Comparison of ENCODE assay signal across 18 cellular contexts in the genomic region with DNA sequence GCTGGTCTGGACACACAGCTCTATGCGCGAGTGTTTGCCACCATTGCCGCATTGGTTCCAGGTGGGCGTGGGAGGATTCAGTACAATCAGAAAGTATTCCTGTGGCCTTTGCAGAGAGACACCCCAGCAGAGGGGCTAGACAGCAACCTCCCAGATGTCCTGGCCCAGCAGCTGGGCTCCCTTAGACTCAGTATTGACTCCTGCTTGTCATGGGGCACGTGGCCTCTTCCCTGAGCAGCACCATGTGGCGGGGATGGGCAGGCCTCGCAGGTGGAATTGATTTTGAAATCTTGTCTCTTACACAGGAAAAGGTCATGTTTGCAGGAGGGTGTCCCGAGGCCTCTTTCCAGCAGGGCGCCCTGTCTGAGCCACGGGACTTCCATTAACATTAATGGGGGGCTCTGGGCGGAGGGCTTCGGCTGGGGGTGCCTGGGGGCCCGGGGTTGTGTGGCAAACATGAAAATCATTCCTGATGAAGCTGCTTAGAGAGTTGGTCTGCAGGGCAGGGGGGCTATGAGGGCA.
DNase-seq lines count a peak whose midpoint lies in the region; ATAC-seq and TF ChIP-seq lines count a peak whose summit lies in the region.
"Had no signal": no experiment of that assay in that cellular context is flagged by ENCODE, and none has a peak within 500 bp of the region (broad histone marks: within the 10 kb centered on the region; RNA-seq: fewer than 3 reads in every experiment).

No MANE protein-coding gene starts in this region.

- WGBS in lung, 2 donors: 85 to 89% methylated on average over 13 of the region's 13 CpGs
- WGBS in upper lobe of left lung, 2 donors: 82 to 84% methylated on average over 5 to 13 of the region's 13 CpGs

- H3K4me1 ChIP-seq in lung (ENCODE audit: control insufficient read depth in 2 of 2, insufficient read depth in 2 of 2, low read length in 2 of 2) (peaks cover 0 to 3% of the 10 kb centered on the region in 2 donors), upper lobe of left lung (peaks cover 0 to 12% (median 2%) of the 10 kb centered on the region in 4 donors)

- no peak for TF ChIP-seq POLR2A in upper lobe of left lung (IDR thresholded peaks at IDR 0.05)

- no peaks in the 10 kb centered on the region for H3K27me3 Mint-ChIP-seq in activated T-helper 1 cell treated with anti-CD3 and anti-CD28 coated beads, Interleukin-12 subunit alpha, Interleukin-12 subunit beta, Interleukin-2, Interleukin-4 antibody, amounts not matched to agents 30 ng/mL and 10 ng/mL and 1 ng/mL, durations not matched to agents 14 hours and 24 hours and 36 hours (ENCODE audit: insufficient read depth)
- H3K27me3 Mint-ChIP-seq: activated CD8-positive, alpha-beta T cell treated with anti-CD3 and anti-CD28 coated beads for 36 hours had no signal

- H3K36me3 Mint-ChIP-seq in activated T-helper 1 cell treated with anti-CD3 and anti-CD28 coated beads, Interleukin-12 subunit alpha, Interleukin-12 subunit beta, Interleukin-2, Interleukin-4 antibody, amounts not matched to agents 30 ng/mL and 10 ng/mL and 1 ng/mL, durations not matched to agents 14 hours and 24 hours and 36 hours (ENCODE audit: low read depth): no peaks in the 10 kb centered on the region
- H3K36me3 Mint-ChIP-seq: brain had no signal

- H3K27ac Mint-ChIP-seq in activated T-helper 1 cell treated with anti-CD3 and anti-CD28 coated beads, Interleukin-12 subunit alpha, Interleukin-12 subunit beta, Interleukin-2, Interleukin-4 antibody, amounts not matched to agents 30 ng/mL and 10 ng/mL and 1 ng/mL, durations not matched to agents 14 hours and 24 hours and 36 hours: no peak overlapping the region
- H3K27ac Mint-ChIP-seq: activated CD8-positive, alpha-beta T cell treated with anti-CD3 and anti-CD28 coated beads for 36 hours; T-helper 2 cell treated with Interferon-gamma antibody and Interleukin-4, amounts not matched to agents 5 μg/mL and 100 μg/mL, for 36 hours had no signal

- no peak overlapping the region for H3K27ac ChIP-seq in lung (ENCODE audit: low read depth in 1 of 2, low read length in 1 of 2)
- H3K27ac ChIP-seq in upper lobe of left lung: no peak overlapping the region
- H3K27ac ChIP-seq: right atrium auricular region had no signal

- no peaks in the 10 kb centered on the region for H3K36me3 ChIP-seq in lung (ENCODE audit: control insufficient read depth in 2 of 2, insufficient read depth in 2 of 2, low read length in 2 of 2)
- H3K36me3 ChIP-seq in upper lobe of left lung: no peaks in the 10 kb centered on the region
- H3K36me3 ChIP-seq: right atrium auricular region had no signal

- no peak overlapping the region for H3K4me3 Mint-ChIP-seq in activated T-helper 1 cell treated with anti-CD3 and anti-CD28 coated beads, Interleukin-12 subunit alpha, Interleukin-12 subunit beta, Interleukin-2, Interleukin-4 antibody, amounts not matched to agents 30 ng/mL and 10 ng/mL and 1 ng/mL, durations not matched to agents 14 hours and 24 hours and 36 hours
- H3K4me3 Mint-ChIP-seq: activated CD8-positive, alpha-beta T cell treated with anti-CD3 and anti-CD28 coated beads for 36 hours; brain; T-helper 2 cell treated with Interferon-gamma antibody and Interleukin-4, amounts not matched to agents 5 μg/mL and 100 μg/mL, for 36 hours had no signal

- no peak for TF ChIP-seq EP300 in upper lobe of left lung (IDR thresholded peaks at IDR 0.05)

- TF ChIP-seq CTCF in lung (IDR thresholded peaks at IDR 0.05; ENCODE audit: control extremely low read depth, extremely low read depth) (no peak), upper lobe of left lung (IDR thresholded peaks at IDR 0.05) (no peak)

- H3K4me3 ChIP-seq in lung: no peak overlapping the region
- H3K4me3 ChIP-seq in upper lobe of left lung: no peak overlapping the region
- H3K4me3 ChIP-seq: right atrium auricular region had no signal

- DNase-seq in activated effector memory CD4-positive, alpha-beta T cell treated with anti-CD3 and anti-CD28 coated beads, Interleukin-2, amount 50 U/mL, for 16 hours: peak; percentile 44
- no peak for DNase-seq in activated effector memory CD4-positive, alpha-beta T cell treated with Interleukin-2 at 50 U/mL for 16 hours
- peak; percentile 40 for DNase-seq in activated CD8-positive, alpha-beta memory T cell treated with anti-CD3 and anti-CD28 coated beads, Interleukin-2, amount 50 U/mL, for 48 hours
- DNase-seq in lung (ENCODE audit: low spot score) (peak; percentile 28), upper lobe of left lung (peak; percentile 14 to 41), putamen (ENCODE audit: low spot score) (no peak)
- DNase-seq in activated T-helper 1 cell treated with anti-CD3 and anti-CD28 coated beads, Interleukin-12 subunit alpha, Interleukin-12 subunit beta, Interleukin-2, Interleukin-4 antibody, amounts not matched to agents 30 ng/mL and 10 ng/mL and 1 ng/mL, durations not matched to agents 14 hours and 24 hours and 36 hours (ENCODE audit: low spot score): no peak
- DNase-seq: activated CD8-positive, alpha-beta T cell treated with anti-CD3 and anti-CD28 coated beads for 36 hours; cortex of kidney; kidney; NCI-H1092 treated with DMSO at 0.1 percent for 48 hours; NCI-H526 treated with DMSO at 0.1 percent for 48 hours; RPMI8226; SK-N-SH had no signal

- intact Hi-C loops in activated T-helper 1 cell treated with anti-CD3 and anti-CD28 coated beads, Interleukin-12 subunit alpha, Interleukin-12 subunit beta, Interleukin-2, Interleukin-4 antibody, amounts not matched to agents 30 ng/mL and 10 ng/mL and 1 ng/mL, durations not matched to agents 14 hours and 24 hours and 36 hours (cut with micrococcal nuclease): no loop called here

- H3K4me1 Mint-ChIP-seq in activated T-helper 1 cell treated with anti-CD3 and anti-CD28 coated beads, Interleukin-12 subunit alpha, Interleukin-12 subunit beta, Interleukin-2, Interleukin-4 antibody, amounts not matched to agents 30 ng/mL and 10 ng/mL and 1 ng/mL, durations not matched to agents 14 hours and 24 hours and 36 hours (ENCODE audit: low read depth): no peaks in the 10 kb centered on the region

- no peaks in the 10 kb centered on the region for H3K9me3 Mint-ChIP-seq in activated T-helper 1 cell treated with anti-CD3 and anti-CD28 coated beads, Interleukin-12 subunit alpha, Interleukin-12 subunit beta, Interleukin-2, Interleukin-4 antibody, amounts not matched to agents 30 ng/mL and 10 ng/mL and 1 ng/mL, durations not matched to agents 14 hours and 24 hours and 36 hours
- H3K9me3 Mint-ChIP-seq: activated CD8-positive, alpha-beta T cell treated with anti-CD3 and anti-CD28 coated beads for 36 hours; T-helper 2 cell treated with Interferon-gamma antibody and Interleukin-4, amounts not matched to agents 5 μg/mL and 100 μg/mL, for 36 hours had no signal

- H3K9me3 ChIP-seq in lung (ENCODE audit: control insufficient read depth in 2 of 2, insufficient read depth in 1 of 2, low read length in 1 of 2): peaks cover 0 to 2% of the 10 kb centered on the region in 2 donors
- no peaks in the 10 kb centered on the region for H3K9me3 ChIP-seq in upper lobe of left lung
- H3K9me3 ChIP-seq: right atrium auricular region, SK-N-SH had no signal

- H3K27me3 ChIP-seq in lung (ENCODE audit: control insufficient read depth, insufficient read depth): no peaks in the 10 kb centered on the region
- H3K27me3 ChIP-seq in upper lobe of left lung: no peaks in the 10 kb centered on the region
- H3K27me3 ChIP-seq: right atrium auricular region had no signal

- ATAC-seq in lung (ENCODE audit: insufficient read depth, low FRiP score) (no peak), upper lobe of left lung (ENCODE audit: low FRiP score in 2 of 2) (no peak), GM21529 (IDR thresholded peaks at IDR 0.05; ENCODE audit: unreplicated experiment) (no peak)
- ATAC-seq: activated CD8-positive, alpha-beta T cell treated with anti-CD3 and anti-CD28 coated beads for 36 hours had no signal

Comparison
In these comparisons a context has a peak if more than half of its experiments do, and no peak if none do; other contexts are left out.
1. DNase-seq: peak in activated effector memory CD4-positive, alpha-beta T cell treated with anti-CD3 and anti-CD28 coated beads, Interleukin-2, amount 50 U/mL, for 16 hours (single experiment), activated CD8-positive, alpha-beta memory T cell treated with anti-CD3 and anti-CD28 coated beads, Interleukin-2, amount 50 U/mL, for 48 hours (single experiment), lung (single experiment) and upper lobe of left lung (2 of 2); none in activated effector memory CD4-positive, alpha-beta T cell treated with Interleukin-2 at 50 U/mL for 16 hours (single experiment), putamen (single experiment) and activated T-helper 1 cell treated with anti-CD3 and anti-CD28 coated beads, Interleukin-12 subunit alpha, Interleukin-12 subunit beta, Interleukin-2, Interleukin-4 antibody, amounts not matched to agents 30 ng/mL and 10 ng/mL and 1 ng/mL, durations not matched to agents 14 hours and 24 hours and 36 hours (single experiment).